1 cellular context compared by ENCODE assay signal in genomic region chr3:149877668-149878067, GRCh38.
TF ChIP-seq lines count a peak whose summit lies in the region.

No MANE protein-coding gene starts in this region.

TF ChIP-seq in K562, 482 proteins besides CTCF, POLR2A, EP300 and RAD21 (continued from another document):
- TF ChIP-seq ZNF609 (CRISPR knock-in tag; IDR thresholded peaks at IDR 0.05; ENCODE audit: borderline replicate concordance) (no peak), ZNF24 (IDR thresholded peaks at IDR 0.05) (peak; percentile 64; the same call in 1 of the 2 replicates), ZNF592 (IDR thresholded peaks at IDR 0.05) (no peak), RBM34 (IDR thresholded peaks at IDR 0.05; ENCODE audit: borderline replicate concordance, insufficient read depth, low read length) (no peak)
